In genomic region chr1:19551837-19552236, GRCh38 we compare ENCODE assay signal across 5 cellular contexts.
DNase-seq lines count a peak whose midpoint lies in the region; TF ChIP-seq lines count a peak whose summit lies in the region.
"Not testable (repeated sequence)": the region's sequence is repeated elsewhere in the genome, so short reads cannot be mapped to it uniquely, and the experiment has no call there.

No MANE protein-coding gene starts in this region.

- CTCF ChIA-PET in HEK293 (lab: Yijun Ruan, JAX) = not testable (repeated sequence)

- not testable (repeated sequence) for H3K4me3 ChIP-seq in HEK293 (ENCODE audit: low read depth, low read length); SJCRH30; fibroblast of villous mesenchyme (ENCODE audit: low read depth, low read length)

- TF ChIP-seq CTCF in HEK293 (tag by site-specific recombination; IDR thresholded peaks at IDR 0.05); fibroblast of villous mesenchyme (IDR thresholded peaks at IDR 0.05; ENCODE audit: insufficient read depth, low read depth, low read length): not testable (repeated sequence)

- H3K36me3 ChIP-seq in HEK293 (ENCODE audit: control insufficient read depth in 2 of 2, insufficient read depth in 1 of 2, low read length in 2 of 2); SJCRH30: not testable (repeated sequence)

- not testable (repeated sequence) for H3K9me3 ChIP-seq in HEK293 (ENCODE audit: control insufficient read depth, insufficient read depth, low read depth, low read length); SJCRH30 (replicated peaks)

- DNase-seq in NCI-H82 (lab: John Stamatoyannopoulos, UW) (peak; percentile 39), SJCRH30 (peak; percentile 13), amniotic epithelial cell (ENCODE audit: low read depth) (peak; percentile 33), fibroblast of villous mesenchyme (ENCODE audit: low read depth) (peak; percentile 41)

- not testable (repeated sequence) for H3K27me3 ChIP-seq in SJCRH30

- H3K4me1 ChIP-seq in HEK293 (ENCODE audit: control insufficient read depth, insufficient read depth, low read length); SJCRH30: not testable (repeated sequence)

- POLR2A ChIA-PET in HEK293 (lab: Yijun Ruan, JAX) = not testable (repeated sequence)

- not testable (repeated sequence) for H3K27ac ChIP-seq in HEK293 (ENCODE audit: extremely low read depth, low read depth, low read length); SJCRH30

TF ChIP-seq in HEK293, 187 proteins besides CTCF, POLR2A, EP300 and RAD21:
- TF ChIP-seq EGR2 (tag by site-specific recombination; IDR thresholded peaks at IDR 0.05; ENCODE audit: low read depth) = peak; percentile 83
- TF ChIP-seq ZFHX2 (tag by site-specific recombination; conservative IDR thresholded peaks at IDR 0.05) = peak; percentile 64
